Comparison of ENCODE assay signal across 8 cellular contexts in the genomic region with DNA sequence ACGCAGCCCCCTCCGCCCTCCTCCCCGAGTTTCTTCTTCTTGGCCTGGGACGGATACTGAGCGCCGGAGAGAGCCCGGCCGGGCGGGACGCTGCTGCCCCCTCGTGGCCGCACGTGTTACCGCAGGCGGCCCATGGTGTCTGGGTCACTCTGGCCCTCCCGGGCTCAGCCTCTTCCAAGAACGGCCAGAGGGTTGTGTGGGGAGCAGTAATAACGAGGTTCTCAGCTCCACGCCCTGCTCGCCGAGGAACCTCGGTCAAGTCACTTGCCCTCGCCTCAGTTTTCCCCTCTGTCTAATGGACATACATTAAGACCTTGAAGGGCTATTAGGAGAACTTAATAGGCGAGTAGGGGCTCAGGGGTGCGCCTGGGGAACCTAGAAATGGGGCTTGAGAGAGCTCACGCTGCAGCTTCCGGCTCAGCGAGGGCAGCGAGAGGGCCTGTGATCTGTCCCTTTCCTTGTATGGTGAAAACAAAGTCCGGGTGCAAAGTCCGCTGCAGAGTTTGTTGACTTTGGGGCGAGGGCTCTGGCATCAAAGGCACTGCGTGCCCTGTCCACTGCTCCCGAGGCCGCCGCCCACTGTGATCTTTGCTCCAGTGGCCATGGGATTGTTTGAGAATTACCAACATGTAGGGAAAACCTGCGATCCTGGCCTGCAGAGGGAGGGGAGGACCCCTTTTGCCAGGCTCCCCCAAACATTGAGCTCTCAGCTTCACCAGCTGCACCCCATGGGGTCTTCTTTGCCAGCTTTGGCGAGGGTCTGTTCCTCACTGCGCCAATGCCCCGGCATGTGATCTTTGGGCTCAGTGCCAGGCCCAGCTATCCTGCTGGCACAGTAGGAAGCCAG. TPM values are rescaled to one million over a fixed set of nuclear protein-coding genes. Genes with fewer than 3 reads are reported as not detected.
DNase-seq lines count a peak whose midpoint lies in the region; ATAC-seq and TF ChIP-seq lines count a peak whose summit lies in the region.

No MANE protein-coding gene starts in this region.

- H3K27me3 ChIP-seq in HCT116 (ENCODE audit: insufficient read depth, low read length) (no peaks in the 10 kb centered on the region), mesendoderm (ENCODE audit: insufficient read depth, low read length, poor library complexity) (no peaks in the 10 kb centered on the region)

- H3K4me2 ChIP-seq in HCT116 (ENCODE audit: low read length) (peak overlapping the region; percentile 62), mesendoderm (ENCODE audit: low read length) (no peak overlapping the region)

- no TSS peak for BruUV-seq in HCT116 (replicated peaks; lab: Mats Ljungman, UMichigan)

- no peaks in the 10 kb centered on the region for H3K9me2 ChIP-seq in HCT116 (ENCODE audit: insufficient read depth)

- WGBS in mesendoderm (ENCODE audit: extremely low coverage, insufficient coverage, low lambda C conversion rate): no CpG with 5 or more reads among the region's 40 CpGs

- no peak overlapping the region for H2BK120ac ChIP-seq in mesendoderm (ENCODE audit: low read depth, low read length)

- peak; percentile 97 for ATAC-seq in HCT116
- ATAC-seq in HG02852 (IDR thresholded peaks at IDR 0.05; ENCODE audit: unreplicated experiment): no peak

- H3K36me3 Mint-ChIP-seq in activated CD4-positive, alpha-beta memory T cell treated with anti-CD3 and anti-CD28 coated beads, Interleukin-2, amount 10 ng/mL, durations not matched to agents 7 days and 5 days (ENCODE audit: low read depth): no peaks in the 10 kb centered on the region

- H3K4me3 Mint-ChIP-seq in activated CD4-positive, alpha-beta memory T cell treated with anti-CD3 and anti-CD28 coated beads, Interleukin-2, amount 10 ng/mL, durations not matched to agents 7 days and 5 days: no peak overlapping the region

- H3K9me3 Mint-ChIP-seq in activated CD4-positive, alpha-beta memory T cell treated with anti-CD3 and anti-CD28 coated beads, Interleukin-2, amount 10 ng/mL, durations not matched to agents 7 days and 5 days: no peaks in the 10 kb centered on the region

- peak; percentile 31 for DNase-seq in COR-L47 (lab: John Stamatoyannopoulos, UW)
- peak; percentile 52 for DNase-seq in HCT116 (ENCODE audit: low read depth, low spot score)
- peak; percentile 17 for DNase-seq in NCI-H748 treated with DMSO at 0.1 percent for 48 hours (lab: John Stamatoyannopoulos, UW)
- peak; percentile 78 for DNase-seq in activated CD4-positive, alpha-beta memory T cell treated with anti-CD3 and anti-CD28 coated beads, Interleukin-2, amount 10 ng/mL, durations not matched to agents 7 days and 5 days
- peak; percentile 58 for DNase-seq in effector CD8-positive, alpha-beta T cell (lab: John Stamatoyannopoulos, UW)
- DNase-seq in mesendoderm: peak; percentile 72
- peak; percentile 80 for DNase-seq in stimulated activated CD8-positive, alpha-beta memory T cell treated with anti-CD3 and anti-CD28 coated beads, Interleukin-15, amount 100 ng/mL, for 24 hours (ENCODE audit: low read depth)

- H4K20me1 ChIP-seq in HCT116 (ENCODE audit: insufficient read depth): no peaks in the 10 kb centered on the region

- intact Hi-C loops in HCT116 (cut with micrococcal nuclease): loop anchor here (1.0 to 2.0 kb wide), 2 partner anchors 41 to 89 kb away; no protein-coding TSS in a partner anchor

- H3K23ac ChIP-seq in mesendoderm (ENCODE audit: low read length): no peak overlapping the region

- POLR2A ChIA-PET in HCT116 (lab: Charles Lee): interaction anchor here (1.2 to 1.4 kb wide), 2 partner anchors 27 to 89 kb away, joined by 3 read pairs; no protein-coding TSS in a partner anchor
- POLR2A ChIA-PET in activated CD4-positive, alpha-beta memory T cell treated with anti-CD3 and anti-CD28 coated beads, Interleukin-2, amount 10 ng/mL, durations not matched to agents 7 days and 5 days (lab: Charles Lee): interaction anchor here (4.4 kb wide), 1 partner anchor 26 kb away, joined by 42 read pairs; the partner anchor contains the start of gene C11orf24

- no peak overlapping the region for H4K8ac ChIP-seq in mesendoderm (ENCODE audit: low read depth, low read length)

- TF ChIP-seq CTCF in HCT116 (IDR thresholded peaks at IDR 0.05 in 2 of 3, conservative IDR thresholded peaks at IDR 0.05 in 1 of 3; ENCODE audit: borderline replicate concordance in 1 of 3, insufficient read depth in 1 of 3, low read depth in 2 of 3, low read length in 2 of 3): peak; percentile 94 to 97 (median 96)

- RAD21 ChIA-PET in HCT116 (lab: Charles Lee; ENCODE audit: low non-redundant PET in 1 of 2, low total read pairs in 2 of 2, uncharacterized antibody in 2 of 2, unreplicated experiment in 2 of 2): interaction anchor here (1.3 to 3.1 kb wide), 3 partner anchors 39 to 40 kb away, joined by 3 to 12 read pairs (median 6); no protein-coding TSS in a partner anchor

- H2BK5ac ChIP-seq in mesendoderm (ENCODE audit: low read length): no peak overlapping the region

- H3K18ac ChIP-seq in mesendoderm (ENCODE audit: low read length): no peak overlapping the region

- H3K9ac ChIP-seq in HCT116 (ENCODE audit: low read length) (peak overlapping the region; percentile 24; the same call in 1 of the 2 replicates), mesendoderm (ENCODE audit: low read length) (no peak overlapping the region)

- CTCF ChIA-PET in HCT116 (lab: Charles Lee): interaction anchor here (1.2 to 5.0 kb wide), 8 partner anchors 18 to 304 kb away, joined by 4 to 30 read pairs (median 6); partner anchors contain the start of gene C11orf24
- CTCF ChIA-PET in activated CD4-positive, alpha-beta memory T cell treated with anti-CD3 and anti-CD28 coated beads, Interleukin-2, amount 10 ng/mL, durations not matched to agents 7 days and 5 days (lab: Charles Lee): interaction anchor here (0.7 to 6.1 kb wide), 19 partner anchors 8 to 343 kb away, joined by 3 to 117 read pairs (median 4); partner anchors contain the start of gene C11orf24

- peak; percentile 98 for TF ChIP-seq RAD21 in HCT116 (IDR thresholded peaks at IDR 0.05; ENCODE audit: low read depth)

- H3K4me3 ChIP-seq in HCT116 (replicated peaks in 1 of 2; ENCODE audit: low read depth in 1 of 2, low read length in 2 of 2) (peak overlapping the region in 1 of 2 experiments; percentile 19; a peak in 2 of 4 replicates), mesendoderm (ENCODE audit: low read length) (no peak overlapping the region)

- peaks cover 6% of the 10 kb centered on the region for H3K27me3 Mint-ChIP-seq in activated CD4-positive, alpha-beta memory T cell treated with anti-CD3 and anti-CD28 coated beads, Interleukin-2, amount 10 ng/mL, durations not matched to agents 7 days and 5 days

- peak overlapping the region; percentile 55 for H2AFZ ChIP-seq in HCT116 (ENCODE audit: low read depth, low read length, poor library complexity, severe bottlenecking)

- peaks cover 3% of the 10 kb centered on the region for H3K4me1 Mint-ChIP-seq in activated CD4-positive, alpha-beta memory T cell treated with anti-CD3 and anti-CD28 coated beads, Interleukin-2, amount 10 ng/mL, durations not matched to agents 7 days and 5 days

- H3K56ac ChIP-seq in mesendoderm (ENCODE audit: low read length): peak overlapping the region; percentile 50

- H3K4me1 ChIP-seq in HCT116 (ENCODE audit: control insufficient read depth in 1 of 2, insufficient read depth in 2 of 2, low read length in 2 of 2) (peaks cover 18 to 35% of the 10 kb centered on the region in 2 experiments), mesendoderm (ENCODE audit: control insufficient read depth, low read depth, low read length) (no peaks in the 10 kb centered on the region)

- TF ChIP-seq POLR2A in HCT116 (IDR thresholded peaks at IDR 0.05; ENCODE audit: borderline replicate concordance, extremely low read depth, insufficient read depth, insufficient read length): no peak

- H3K27ac ChIP-seq in HCT116 (ENCODE audit: low read depth, low read length) (no peak overlapping the region), mesendoderm (ENCODE audit: low read depth, low read length) (no peak overlapping the region)

- H3K9me3 ChIP-seq in HCT116 (ENCODE audit: control insufficient read depth in 1 of 2, insufficient read depth in 1 of 2, low read depth in 1 of 2, low read length in 2 of 2): no peaks in the 10 kb centered on the region

- no peak overlapping the region for H4K5ac ChIP-seq in mesendoderm (ENCODE audit: low read length)

- H3K27ac Mint-ChIP-seq in activated CD4-positive, alpha-beta memory T cell treated with anti-CD3 and anti-CD28 coated beads, Interleukin-2, amount 10 ng/mL, durations not matched to agents 7 days and 5 days: no peak overlapping the region

- H3K79me1 ChIP-seq in mesendoderm (ENCODE audit: low read length): no peaks in the 10 kb centered on the region

- no peak overlapping the region for H2AK5ac ChIP-seq in mesendoderm (ENCODE audit: low read length)

- H3K36me3 ChIP-seq in HCT116 (ENCODE audit: control insufficient read depth in 1 of 2, insufficient read depth in 2 of 2, low read length in 2 of 2) (no peaks in the 10 kb centered on the region), mesendoderm (ENCODE audit: control insufficient read depth, insufficient read depth, low read length) (no peaks in the 10 kb centered on the region)

- H3K79me2 ChIP-seq in HCT116 (ENCODE audit: insufficient read depth, low read length): no peaks in the 10 kb centered on the region
- H3K79me2 ChIP-seq in mesendoderm (ENCODE audit: control insufficient read depth, insufficient read depth, low read length): no peaks in the 10 kb centered on the region

- no peak overlapping the region for H3K4ac ChIP-seq in mesendoderm (ENCODE audit: low read depth, low read length)

- no peak overlapping the region for H2BK15ac ChIP-seq in mesendoderm (replicated peaks; ENCODE audit: low read depth)

TF ChIP-seq in HCT116, 20 proteins besides CTCF, POLR2A, EP300 and RAD21:
- no peak for TF ChIP-seq SP1 (IDR thresholded peaks at IDR 0.05; ENCODE audit: low read depth)
- peak; percentile 63 for TF ChIP-seq YY1 (IDR thresholded peaks at IDR 0.05; ENCODE audit: extremely low read depth, insufficient replicate concordance, low read depth, low read length)

RNA-seq across cellular contexts. Expression of gene LRP5, which starts 14.4 kb away (rescaled TPM):
- 55.2 TPM for total RNA-seq in HCT116 (2021; ENCODE audit: unreplicated experiment)
- 58.9 and 66.2 TPM in 2 replicates for polyA plus RNA-seq in HCT116 (2012)
- total RNA-seq in activated CD4-positive, alpha-beta memory T cell treated with anti-CD3 and anti-CD28 coated beads, Interleukin-2, amount 10 ng/mL, durations not matched to agents 7 days and 5 days: 10 to 100 TPM; 12.3 to 13.5 TPM
- 20.9 TPM for polyA plus RNA-seq in mesendoderm (2013, experiment 1 of 2)
- polyA plus RNA-seq in mesendoderm (2013, experiment 2 of 2): 23.3 TPM

RNA-seq across cellular contexts. Expression of gene C11orf24, which starts 26.3 kb away (rescaled TPM):
- 37.8 TPM for total RNA-seq in HCT116 (2021; ENCODE audit: unreplicated experiment)
- polyA plus RNA-seq in HCT116 (2012): 38.9 and 39.9 TPM in 2 replicates
- total RNA-seq in activated CD4-positive, alpha-beta memory T cell treated with anti-CD3 and anti-CD28 coated beads, Interleukin-2, amount 10 ng/mL, durations not matched to agents 7 days and 5 days: 10 to 100 TPM; 24.0 to 27.4 TPM
- 60.1 TPM for polyA plus RNA-seq in mesendoderm (2013, experiment 1 of 2)
- 61.6 TPM for polyA plus RNA-seq in mesendoderm (2013, experiment 2 of 2)

Comparison
In these comparisons a context has a peak if more than half of its experiments do, and no peak if none do; other contexts are left out.
1. DNase-seq: peak in every context shown above with its lines; median percentile 80 in stimulated activated CD8-positive, alpha-beta memory T cell treated with anti-CD3 and anti-CD28 coated beads, Interleukin-15, amount 100 ng/mL, for 24 hours; 78 in activated CD4-positive, alpha-beta memory T cell treated with anti-CD3 and anti-CD28 coated beads, Interleukin-2, amount 10 ng/mL, durations not matched to agents 7 days and 5 days; 72 in mesendoderm; 58 in effector CD8-positive, alpha-beta T cell; 52 in HCT116; 31 in COR-L47; 17 in NCI-H748 treated with DMSO at 0.1 percent for 48 hours.